32 cellular contexts compared by ENCODE assay signal in genomic region chr3:65908588-65908987, GRCh38.
"Had no signal": no experiment of that assay in that cellular context is flagged by ENCODE, and none has a peak within 500 bp of the region (broad histone marks: within the 10 kb centered on the region; RNA-seq: fewer than 3 reads in every experiment).

No MANE protein-coding gene starts in this region.

- H3K4me3 ChIP-seq: adrenal gland, ascending aorta, body of pancreas, breast epithelium, cardiac muscle cell had no signal

- ATAC-seq: activated naive CD4-positive, alpha-beta T cell treated with anti-CD3 and anti-CD28 coated beads, Interleukin-2, amount 50 U/mL, for 72 hours; activated naive CD8-positive, alpha-beta T cell treated with anti-CD3 and anti-CD28 coated beads, Interleukin-2, amount 50 U/mL, for 24 hours; activated T-cell treated with anti-CD3 and anti-CD28 coated beads, Interleukin-2, amount 50 U/mL, for 4 hours; activated T-cell treated with anti-CD3 and anti-CD28 coated beads, Interleukin-2, amount 50 U/mL, for 72 hours; activated T-helper 17 cell treated with anti-CD3 and anti-CD28 coated beads, Interleukin-2, amount 50 U/mL, for 72 hours; body of pancreas had no signal

- H3K36me3 ChIP-seq: adrenal gland, ascending aorta, brain microvascular endothelial cell, breast epithelium, cardiac muscle cell had no signal

- H3K27ac ChIP-seq: adrenal gland, ascending aorta, body of pancreas, brain microvascular endothelial cell, breast epithelium, cardiac muscle cell had no signal

- H3K9me3 ChIP-seq: adrenal gland, ascending aorta, body of pancreas, breast epithelium had no signal

- H3K27me3 ChIP-seq: adrenal gland, ascending aorta, body of pancreas, brain microvascular endothelial cell, breast epithelium, cardiac muscle cell had no signal

- DNase-seq: activated effector memory CD4-positive, alpha-beta T cell treated with anti-CD3 and anti-CD28 coated beads, Interleukin-2, amount 50 U/mL, for 16 hours; activated effector memory CD4-positive, alpha-beta T cell treated with Interleukin-2 at 50 U/mL for 16 hours; activated gamma-delta T cell; activated gamma-delta T cell treated with Interleukin-2 at 50 U/mL for 16 hours; activated naive CD4-positive, alpha-beta T cell; activated naive CD4-positive, alpha-beta T cell treated with anti-CD3 and anti-CD28 coated beads for 36 hours; activated naive CD4-positive, alpha-beta T cell treated with anti-CD3 and anti-CD28 coated beads, Interleukin-2, amount 10 ng/mL, durations not matched to agents 7 days and 5 days; activated naive CD4-positive, alpha-beta T cell treated with anti-CD3 and anti-CD28 coated beads, Interleukin-2, amount 50 U/mL, for 16 hours; activated naive CD4-positive, alpha-beta T cell treated with Interleukin-2 at 50 U/mL for 16 hours; activated naive CD8-positive, alpha-beta T cell treated with anti-CD3 and anti-CD28 coated beads for 36 hours; activated naive CD8-positive, alpha-beta T cell treated with anti-CD3 and anti-CD28 coated beads, Interleukin-2, amount 10 ng/mL, durations not matched to agents 7 days and 5 days; activated naive CD8-positive, alpha-beta T cell treated with anti-CD3 and anti-CD28 coated beads, Interleukin-2, amount 50 U/mL, for 24 hours; activated T-cell treated with anti-CD3 and anti-CD28 coated beads, Interleukin-2, amount 50 U/mL, for 1 hour; activated T-cell treated with anti-CD3 and anti-CD28 coated beads, Interleukin-2, amount 50 U/mL, for 24 hours; activated T-cell treated with anti-CD3 and anti-CD28 coated beads, Interleukin-2, amount 50 U/mL, for 4 hours; activated T-cell treated with anti-CD3 and anti-CD28 coated beads, Interleukin-2, amount 50 U/mL, for 48 hours; activated T-cell treated with anti-CD3 and anti-CD28 coated beads, Interleukin-2, amount 50 U/mL, for 72 hours; adrenal gland; amniotic stem cell; amygdala; anterior cingulate cortex; aorta; body of pancreas; brain microvascular endothelial cell; caudate nucleus; central memory CD4-positive, alpha-beta T cell; cerebellar nuclear complex had no signal
